In genomic region chr9:105141448-105142101, GRCh38 we compare ENCODE assay signal across 9 cellular contexts.
A peak's percentile ranks its signal among the peaks of the same experiment; 100 is the strongest.
DNase-seq lines count a peak whose midpoint lies in the region; ATAC-seq and TF ChIP-seq lines count a peak whose summit lies in the region.
"Had no signal": no experiment of that assay in that cellular context is flagged by ENCODE, and none has a peak within 500 bp of the region (broad histone marks: within the 10 kb centered on the region; RNA-seq: fewer than 3 reads in every experiment).

No MANE protein-coding gene starts in this region.

- H2BK15ac ChIP-seq in H9 (ENCODE audit: low read depth, low read length): no peak overlapping the region

- no peak overlapping the region for H3K4ac ChIP-seq in H9 (ENCODE audit: low read depth, low read length)

- H3K4me1 ChIP-seq in H9 (ENCODE audit: insufficient read depth, low read length): 0 out of 2 replicates have a peak, but pooled peaks cover 4% of the 10 kb centered on the region

- no peak overlapping the region for H4K91ac ChIP-seq in H9 (ENCODE audit: insufficient read length, low read depth, low read length)

- TF ChIP-seq CTCF in H9 (conservative IDR thresholded peaks at IDR 0.05): no peak

- no peak overlapping the region for H3K18ac ChIP-seq in H9 (ENCODE audit: insufficient read length, low read depth, low read length)

- H3K79me1 ChIP-seq in H9 (ENCODE audit: insufficient read depth, low read depth, low read length, poor library complexity, severe bottlenecking): no peaks in the 10 kb centered on the region

- no peak overlapping the region for H4K5ac ChIP-seq in H9 (ENCODE audit: insufficient read length, low read depth, low read length)

- intact Hi-C loops in activated T-helper 1 cell treated with anti-CD3 and anti-CD28 coated beads, Interleukin-12 subunit alpha, Interleukin-12 subunit beta, Interleukin-2, Interleukin-4 antibody, amounts not matched to agents 30 ng/mL and 10 ng/mL and 1 ng/mL, durations not matched to agents 14 hours and 24 hours and 36 hours (cut with micrococcal nuclease): no loop called here

- no peaks in the 10 kb centered on the region for H3K9me3 Mint-ChIP-seq in activated naive CD8-positive, alpha-beta T cell treated with anti-CD3 and anti-CD28 coated beads, Interleukin-2, amount 50 U/mL, for 24 hours
- H3K9me3 Mint-ChIP-seq in T-cell: no peaks in the 10 kb centered on the region
- no peaks in the 10 kb centered on the region for H3K9me3 Mint-ChIP-seq in activated T-helper 1 cell treated with anti-CD3 and anti-CD28 coated beads, Interleukin-12 subunit alpha, Interleukin-12 subunit beta, Interleukin-2, Interleukin-4 antibody, amounts not matched to agents 30 ng/mL and 10 ng/mL and 1 ng/mL, durations not matched to agents 14 hours and 24 hours and 36 hours
- H3K9me3 Mint-ChIP-seq in H9: no peaks in the 10 kb centered on the region

- peak overlapping the region; percentile 27 for H3K27ac Mint-ChIP-seq in T-helper 17 cell
- H3K27ac Mint-ChIP-seq in activated naive CD8-positive, alpha-beta T cell treated with anti-CD3 and anti-CD28 coated beads, Interleukin-2, amount 50 U/mL, for 24 hours: no peak overlapping the region
- H3K27ac Mint-ChIP-seq in T-cell: no peak overlapping the region
- H3K27ac Mint-ChIP-seq in activated T-helper 1 cell treated with anti-CD3 and anti-CD28 coated beads, Interleukin-12 subunit alpha, Interleukin-12 subunit beta, Interleukin-2, Interleukin-4 antibody, amounts not matched to agents 30 ng/mL and 10 ng/mL and 1 ng/mL, durations not matched to agents 14 hours and 24 hours and 36 hours: no peak overlapping the region
- no peak overlapping the region for H3K27ac Mint-ChIP-seq in H9

- H3K23ac ChIP-seq in H9 (ENCODE audit: insufficient read length, low read depth, low read length): no peak overlapping the region

- H3K14ac ChIP-seq in H9 (ENCODE audit: insufficient read depth, low read length): no peak overlapping the region

- H3K79me2 ChIP-seq in H9 (ENCODE audit: insufficient read depth, low read length): no peaks in the 10 kb centered on the region

- H2AFZ ChIP-seq in H9 (ENCODE audit: low read length): no peak overlapping the region

- no peak overlapping the region for H2BK120ac ChIP-seq in H9 (ENCODE audit: low read depth, low read length, poor library complexity, severe bottlenecking)

- H3K23me2 ChIP-seq in H9 (ENCODE audit: insufficient read length, low read depth, low read length, poor library complexity, severe bottlenecking): no peaks in the 10 kb centered on the region

- H3K27me3 Mint-ChIP-seq in T-helper 17 cell: peaks cover 6% of the 10 kb centered on the region
- peaks cover 5% of the 10 kb centered on the region for H3K27me3 Mint-ChIP-seq in activated naive CD8-positive, alpha-beta T cell treated with anti-CD3 and anti-CD28 coated beads, Interleukin-2, amount 50 U/mL, for 24 hours
- H3K27me3 Mint-ChIP-seq in T-cell: peaks cover 3 to 4% of the 10 kb centered on the region in 2 donors
- peaks cover 14% of the 10 kb centered on the region for H3K27me3 Mint-ChIP-seq in activated T-helper 1 cell treated with anti-CD3 and anti-CD28 coated beads, Interleukin-12 subunit alpha, Interleukin-12 subunit beta, Interleukin-2, Interleukin-4 antibody, amounts not matched to agents 30 ng/mL and 10 ng/mL and 1 ng/mL, durations not matched to agents 14 hours and 24 hours and 36 hours (ENCODE audit: insufficient read depth)
- H3K27me3 Mint-ChIP-seq in H9 (ENCODE audit: low read depth): peaks cover 8% of the 10 kb centered on the region

- no CpG with 5 or more reads among the region's 2 CpGs for whole genome bisulfite sequencing in H9 (ENCODE audit: extremely low coverage, insufficient read length, low lambda C conversion rate)

- CTCF ChIA-PET in T-cell (lab: Charles Lee): no interaction called here

- H3K27me3 ChIP-seq in H9 (ENCODE audit: insufficient read depth, low read length): no peaks in the 10 kb centered on the region; the same call in 1 of the 2 replicates

- H3K9me3 ChIP-seq in T-helper 17 cell (ENCODE audit: control insufficient read depth, low read length, poor library complexity, severe bottlenecking) (no peaks in the 10 kb centered on the region), H9 (ENCODE audit: control insufficient read depth, low read depth, low read length) (no peaks in the 10 kb centered on the region)

- H3T11ph ChIP-seq in H9 (ENCODE audit: low read length): no peak overlapping the region

- ATAC-seq in GM19397 (IDR thresholded peaks at IDR 0.05; ENCODE audit: unreplicated experiment): peak; percentile 91
- peak; percentile 76 for ATAC-seq in HG03045 (IDR thresholded peaks at IDR 0.05; ENCODE audit: unreplicated experiment)
- ATAC-seq in T-helper 17 cell: no peak
- ATAC-seq in activated naive CD8-positive, alpha-beta T cell treated with anti-CD3 and anti-CD28 coated beads, Interleukin-2, amount 50 U/mL, for 24 hours: no peak
- ATAC-seq in T-cell (replicated peaks in 1 of 4): no peak

- H3K4me3 Mint-ChIP-seq in T-helper 17 cell: no peak overlapping the region
- H3K4me3 Mint-ChIP-seq in activated naive CD8-positive, alpha-beta T cell treated with anti-CD3 and anti-CD28 coated beads, Interleukin-2, amount 50 U/mL, for 24 hours: no peak overlapping the region
- H3K4me3 Mint-ChIP-seq in T-cell: no peak overlapping the region
- no peak overlapping the region for H3K4me3 Mint-ChIP-seq in activated T-helper 1 cell treated with anti-CD3 and anti-CD28 coated beads, Interleukin-12 subunit alpha, Interleukin-12 subunit beta, Interleukin-2, Interleukin-4 antibody, amounts not matched to agents 30 ng/mL and 10 ng/mL and 1 ng/mL, durations not matched to agents 14 hours and 24 hours and 36 hours
- H3K4me3 Mint-ChIP-seq in H9: no peak overlapping the region

- no peak overlapping the region for H3K56ac ChIP-seq in H9 (ENCODE audit: insufficient read length, low read depth, low read length)

- no peak overlapping the region for H4K8ac ChIP-seq in H9 (replicated peaks; ENCODE audit: insufficient read length, low read depth, low read length)

- H3K36me3 Mint-ChIP-seq in T-helper 17 cell (ENCODE audit: low read depth) (no peaks in the 10 kb centered on the region), T-cell (no peaks in the 10 kb centered on the region), H9 (ENCODE audit: insufficient read depth in 1 of 3, low read depth in 3 of 3) (no peaks in the 10 kb centered on the region)
- no peaks in the 10 kb centered on the region for H3K36me3 Mint-ChIP-seq in activated naive CD8-positive, alpha-beta T cell treated with anti-CD3 and anti-CD28 coated beads, Interleukin-2, amount 50 U/mL, for 24 hours (ENCODE audit: low read depth)
- H3K36me3 Mint-ChIP-seq in activated T-helper 1 cell treated with anti-CD3 and anti-CD28 coated beads, Interleukin-12 subunit alpha, Interleukin-12 subunit beta, Interleukin-2, Interleukin-4 antibody, amounts not matched to agents 30 ng/mL and 10 ng/mL and 1 ng/mL, durations not matched to agents 14 hours and 24 hours and 36 hours (ENCODE audit: low read depth): no peaks in the 10 kb centered on the region

- peaks cover 2% of the 10 kb centered on the region for H4K20me1 ChIP-seq in H9 (ENCODE audit: control insufficient read depth, insufficient read depth, insufficient read length)

- H3K27ac ChIP-seq in H9 (ENCODE audit: insufficient read length, low read depth, low read length): no peak overlapping the region

- H2AK5ac ChIP-seq in H9 (ENCODE audit: insufficient read length, low read length): no peak overlapping the region

- DNase-seq in Ammon's horn (ENCODE audit: low spot score): peak; percentile 28
- DNase-seq in T-helper 17 cell: no peak
- no peak for DNase-seq in activated naive CD8-positive, alpha-beta T cell treated with anti-CD3 and anti-CD28 coated beads, Interleukin-2, amount 50 U/mL, for 24 hours
- DNase-seq in T-cell: no peak
- no peak for DNase-seq in activated T-helper 1 cell treated with anti-CD3 and anti-CD28 coated beads, Interleukin-12 subunit alpha, Interleukin-12 subunit beta, Interleukin-2, Interleukin-4 antibody, amounts not matched to agents 30 ng/mL and 10 ng/mL and 1 ng/mL, durations not matched to agents 14 hours and 24 hours and 36 hours (ENCODE audit: low spot score)
- DNase-seq in H9: no peak
- DNase-seq: NCI-H2029 had no signal

- no peak overlapping the region for H2BK20ac ChIP-seq in H9 (ENCODE audit: low read depth, low read length, poor library complexity, severe bottlenecking)

- no peak overlapping the region for H2BK5ac ChIP-seq in H9 (ENCODE audit: insufficient read length, low read length)

- H3K4me1 Mint-ChIP-seq in T-helper 17 cell (peaks cover 11% of the 10 kb centered on the region), T-cell (peaks cover 24 to 34% (median 24%) of the 10 kb centered on the region in 3 donors), H9 (peaks cover 36 to 37% of the 10 kb centered on the region in 2 experiments)
- H3K4me1 Mint-ChIP-seq in activated naive CD8-positive, alpha-beta T cell treated with anti-CD3 and anti-CD28 coated beads, Interleukin-2, amount 50 U/mL, for 24 hours: peaks cover 6% of the 10 kb centered on the region
- peaks cover 5% of the 10 kb centered on the region for H3K4me1 Mint-ChIP-seq in activated T-helper 1 cell treated with anti-CD3 and anti-CD28 coated beads, Interleukin-12 subunit alpha, Interleukin-12 subunit beta, Interleukin-2, Interleukin-4 antibody, amounts not matched to agents 30 ng/mL and 10 ng/mL and 1 ng/mL, durations not matched to agents 14 hours and 24 hours and 36 hours (ENCODE audit: low read depth)

- POLR2A ChIA-PET in T-cell (lab: Charles Lee): interaction anchor here in 1 of 2 donors (0.6 kb wide), 1 partner anchor 143 kb away, joined by 7 read pairs; no protein-coding TSS in a partner anchor

- no peak overlapping the region for H2BK12ac ChIP-seq in H9 (ENCODE audit: insufficient read length, low read depth, low read length)

- no peak overlapping the region for H3K4me2 ChIP-seq in H9 (ENCODE audit: insufficient read depth, insufficient read length, low read length)

- H3K9ac ChIP-seq in H9 (ENCODE audit: extremely low read depth, insufficient read length, low read length): no peak overlapping the region

Comparison
In these comparisons a context has a peak if more than half of its experiments do, and no peak if none do; other contexts are left out.
1. ATAC-seq: peak in GM19397 (single experiment) and HG03045 (single experiment); none in T-helper 17 cell (single experiment), activated naive CD8-positive, alpha-beta T cell treated with anti-CD3 and anti-CD28 coated beads, Interleukin-2, amount 50 U/mL, for 24 hours (single experiment) and T-cell (0 of 4).